12 cellular contexts compared by ENCODE assay signal in genomic region chr15:80010131-80010673, GRCh38. TPM values are rescaled to one million over a fixed set of nuclear protein-coding genes. Genes with fewer than 3 reads are reported as not detected.
DNase-seq lines count a peak whose midpoint lies in the region; ATAC-seq and TF ChIP-seq lines count a peak whose summit lies in the region.
"Had no signal": no experiment of that assay in that cellular context is flagged by ENCODE, and none has a peak within 500 bp of the region (broad histone marks: within the 10 kb centered on the region; RNA-seq: fewer than 3 reads in every experiment).

No MANE protein-coding gene starts in this region.

- H3K9me3 ChIP-seq in SK-N-SH = no peaks in the 10 kb centered on the region

- TF ChIP-seq EP300 in SK-N-SH (IDR thresholded peaks at IDR 0.05; ENCODE audit: borderline replicate concordance in 1 of 2, low read depth in 1 of 2, low read length in 1 of 2) = peak in 1 of 2 experiments; percentile 18; a peak in 1 of 4 replicates

- no peaks in the 10 kb centered on the region for H3K27me3 ChIP-seq in SK-N-SH (ENCODE audit: insufficient read depth)
- H3K27me3 ChIP-seq in brain microvascular endothelial cell (replicated peaks) = no peaks in the 10 kb centered on the region
- H3K27me3 ChIP-seq: cardiac muscle cell, neural progenitor cell had no signal

- H3K4me1 Mint-ChIP-seq in IgD-negative memory B cell (peaks cover 44 to 65% (median 57%) of the 10 kb centered on the region in 3 donors), naive B cell (peaks cover 28 to 74% (median 51%) of the 10 kb centered on the region in 3 donors)
- H3K4me1 Mint-ChIP-seq: neural progenitor cell had no signal

- WGBS in SK-N-SH (ENCODE audit: low lambda C conversion rate) = 70% methylated on average over 6 of the region's 6 CpGs

- peaks cover 0 to 4% of the 10 kb centered on the region in 2 experiments; a peak in 1 of 4 replicates for H3K4me1 ChIP-seq in SK-N-SH (ENCODE audit: control insufficient read depth in 1 of 2, insufficient read depth in 2 of 2, low read depth in 1 of 2, low read length in 1 of 2)
- H3K4me1 ChIP-seq: neural progenitor cell had no signal

- no peaks in the 10 kb centered on the region for H3K9me2 ChIP-seq in SK-N-SH

- H4K20me1 ChIP-seq in SK-N-SH (ENCODE audit: insufficient read depth) = no peaks in the 10 kb centered on the region

- no peak overlapping the region; the same call in 1 of the 2 replicates for H3K9ac ChIP-seq in SK-N-SH
- H3K9ac ChIP-seq: neural progenitor cell had no signal

- no peaks in the 10 kb centered on the region for H3K79me2 ChIP-seq in SK-N-SH (ENCODE audit: insufficient read depth)

- H3K36me3 ChIP-seq in SK-N-SH (replicated peaks in 1 of 2; ENCODE audit: control insufficient read depth in 1 of 2, insufficient read depth in 2 of 2, low read length in 1 of 2) = no peaks in the 10 kb centered on the region
- no peaks in the 10 kb centered on the region for H3K36me3 ChIP-seq in brain microvascular endothelial cell (replicated peaks)
- H3K36me3 ChIP-seq: cardiac muscle cell, neural progenitor cell had no signal

- H3K27ac Mint-ChIP-seq in IgD-negative memory B cell (peak overlapping the region; percentile 92 to 95 (median 93)), naive B cell (peak overlapping the region in 5 of 6 donors; percentile 38 to 91 (median 63))
- H3K27ac Mint-ChIP-seq: neural progenitor cell had no signal

- no peak overlapping the region for H2AFZ ChIP-seq in SK-N-SH (ENCODE audit: low read depth)
- H2AFZ ChIP-seq: neural progenitor cell had no signal

- H3K4me3 Mint-ChIP-seq in IgD-negative memory B cell (peak overlapping the region; percentile 48 to 92 (median 70)), naive B cell (peak overlapping the region in 6 of 8 donors; percentile 61 to 88 (median 66))
- H3K4me3 Mint-ChIP-seq: neural progenitor cell had no signal

- CTCF ChIA-PET in SK-N-SH (lab: Yijun Ruan, JAX) = no interaction called here

- no peaks in the 10 kb centered on the region for H3K27me3 Mint-ChIP-seq in IgD-negative memory B cell
- H3K27me3 Mint-ChIP-seq in naive B cell = no peaks in the 10 kb centered on the region

- in situ Hi-C loops in brain microvascular endothelial cell (cut with HindIII; ENCODE audit: low pct_ligation_motif_present, low sequenced_read_pairs) = no loop called here

- H3K4me3 ChIP-seq in SK-N-SH (ENCODE audit: low read depth in 2 of 2, low read length in 1 of 2) = no peak overlapping the region
- H3K4me3 ChIP-seq in brain microvascular endothelial cell (ENCODE audit: low read depth, low read length) = no peak overlapping the region
- H3K4me3 ChIP-seq: cardiac muscle cell, neural progenitor cell had no signal

- H3F3A ChIP-seq in SK-N-SH (replicated peaks; ENCODE audit: insufficient read depth) = peaks cover 5% of the 10 kb centered on the region

- TF ChIP-seq RAD21 in SK-N-SH (IDR thresholded peaks at IDR 0.05; ENCODE audit: low read length) = no peak

- H3K4me2 ChIP-seq in SK-N-SH = 0 out of 2 replicates have a peak overlapping the region, but pooled peaks have one; percentile 8
- H3K4me2 ChIP-seq: neural progenitor cell had no signal

- H3K27ac ChIP-seq in SK-N-SH (ENCODE audit: low read depth in 2 of 2, low read length in 1 of 2) (peak overlapping the region in 1 of 2 experiments; percentile 69; a peak in 2 of 4 replicates), brain microvascular endothelial cell (no peak overlapping the region)
- H3K27ac ChIP-seq: cardiac muscle cell, neural progenitor cell had no signal

- DNase-seq in NCI-H1436 (lab: John Stamatoyannopoulos, UW) (peak; percentile 41), NCI-H1436 treated with DMSO at 0.1 percent for 48 hours (lab: John Stamatoyannopoulos, UW) (no peak), SK-N-SH (no peak), naive B cell (no peak), NCI-H1694 treated with DMSO at 0.1 percent for 48 hours (lab: John Stamatoyannopoulos, UW) (no peak), brain microvascular endothelial cell (no peak)
- DNase-seq: 8988T had no signal

- ATAC-seq in naive B cell (ENCODE audit: low read depth in 2 of 2) (peak; percentile 30 to 51), GM19328 (IDR thresholded peaks at IDR 0.05; ENCODE audit: unreplicated experiment) (no peak)
- ATAC-seq: HepG2 had no signal

- TF ChIP-seq CTCF in SK-N-SH (IDR thresholded peaks at IDR 0.05) = no peak
- no peak for TF ChIP-seq CTCF in brain microvascular endothelial cell (IDR thresholded peaks at IDR 0.05; ENCODE audit: low read depth, low read length, missing control alignments)

- H3K36me3 Mint-ChIP-seq in IgD-negative memory B cell = no peaks in the 10 kb centered on the region
- H3K36me3 Mint-ChIP-seq in naive B cell = peaks cover 0 to 16% of the 10 kb centered on the region in 2 donors
- H3K36me3 Mint-ChIP-seq: neural progenitor cell had no signal

- H3K9me3 Mint-ChIP-seq in IgD-negative memory B cell (peaks cover 0 to 7% (median 3%) of the 10 kb centered on the region in 3 donors), naive B cell (peaks cover 0 to 2% (median 0%) of the 10 kb centered on the region in 7 donors)

- POLR2A ChIA-PET in SK-N-SH (lab: Yijun Ruan, JAX) = no interaction called here

TF ChIP-seq in SK-N-SH, 30 proteins besides CTCF, POLR2A, EP300 and RAD21:
- TF ChIP-seq TCF12 (IDR thresholded peaks at IDR 0.05) = peak; percentile 34; the same call in 1 of the 2 replicates
- no peak for TF ChIP-seq NRF1 (IDR thresholded peaks at IDR 0.05; ENCODE audit: low read depth, low read length)
- peak; percentile 67 for TF ChIP-seq NFIC (IDR thresholded peaks at IDR 0.05; ENCODE audit: borderline replicate concordance)

RNA-seq across cellular contexts. Expression of gene BCL2A1, which starts 39.2 kb away (rescaled TPM):
- polyA plus RNA-seq in IgD-negative memory B cell = 75.8 TPM
- polyA plus RNA-seq in SK-N-SH (2012; rRNA removed) = 0.08 and 0.16 TPM in 2 replicates
- polyA plus RNA-seq in SK-N-SH (2012; cell fraction: cytosol; rRNA removed) = 0.05 and 0.06 TPM in 2 replicates
- polyA plus RNA-seq in SK-N-SH (2012; cell fraction: nucleus; rRNA removed) = 0.11 TPM in 1 of 2 replicates, not detected in the other
- 10 to 100 TPM; 30.9 to 58.4 (median 44.4) TPM for polyA plus RNA-seq in naive B cell (ENCODE audit: low read depth in 6 of 6)

RNA-seq across cellular contexts. Expression of gene ZFAND6, which starts 49.3 kb away (rescaled TPM):
- polyA plus RNA-seq in IgD-negative memory B cell (216 TPM), SK-N-SH (2012; rRNA removed) (90.1 and 114 TPM in 2 replicates), naive B cell (ENCODE audit: low read depth in 6 of 6) (100 to 1,000 TPM; 106 to 189 (median 148) TPM)
- 102 and 118 TPM in 2 replicates for polyA plus RNA-seq in SK-N-SH (2012; cell fraction: cytosol; rRNA removed)
- 25.1 and 65.9 TPM in 2 replicates for polyA plus RNA-seq in SK-N-SH (2012; cell fraction: nucleus; rRNA removed)

Comparison
In these comparisons a context has a peak if more than half of its experiments do, and no peak if none do; other contexts are left out.
1. RNA of gene BCL2A1, which starts 39.2 kb away (polyA plus RNA-seq): 75.8 TPM in IgD-negative memory B cell (single experiment) and 30.9 to 58.4 TPM in naive B cell; 0.05 to 0.16 TPM in SK-N-SH; every median in the first group is over 10 times any median in the second.